ENCODE assay signal across 8 cellular contexts in genomic region chr9:41189217-41189616, GRCh38. TPM values are rescaled to one million over a fixed set of nuclear protein-coding genes. Genes with fewer than 3 reads are reported as not detected.
DNase-seq lines count a peak whose midpoint lies in the region; ATAC-seq, FAIRE-seq and TF ChIP-seq lines count a peak whose summit lies in the region.
"Not testable (repeated sequence)": the region's sequence is repeated elsewhere in the genome, so short reads cannot be mapped to it uniquely, and the experiment has no call there.

ZNG1F (minus strand) TSS chr9:41189317; CDS start chr9:41189258, 59 bp downstream.

- H2AFZ ChIP-seq in OCI-LY7 (ENCODE audit: low read length); keratinocyte (ENCODE audit: control insufficient read depth, low read length): not testable (repeated sequence)

- H3K9ac ChIP-seq in keratinocyte (ENCODE audit: control insufficient read depth, extremely low read depth, insufficient read depth, low read length): not testable (repeated sequence)

- not testable (repeated sequence) for TF ChIP-seq CTCF in Calu3 (IDR thresholded peaks at IDR 0.05; ENCODE audit: unreplicated experiment); OCI-LY7 (conservative IDR thresholded peaks at IDR 0.05; ENCODE audit: low read length); activated CD8-positive, alpha-beta T cell treated with anti-CD3 and anti-CD28 coated beads for 36 hours (IDR thresholded peaks at IDR 0.05); keratinocyte (optimal IDR thresholded peaks at IDR 0.05 in 1 of 3, IDR thresholded peaks at IDR 0.05 in 1 of 3, conservative IDR thresholded peaks at IDR 0.05 in 1 of 3; ENCODE audit: extremely low read depth in 1 of 3, insufficient read depth in 2 of 3, low read length in 3 of 3); testis (IDR thresholded peaks at IDR 0.05)

- TF ChIP-seq POLR2A in testis (IDR thresholded peaks at IDR 0.05): not testable (repeated sequence)

- not testable (repeated sequence) for ATAC-seq in activated CD8-positive, alpha-beta T cell treated with anti-CD3 and anti-CD28 coated beads for 36 hours

- FAIRE-seq in keratinocyte (lab: Jason Lieb, UNC): not testable (repeated sequence)

- H3K4me2 ChIP-seq in OCI-LY7 (ENCODE audit: low read length); keratinocyte (ENCODE audit: control insufficient read depth, extremely low read depth, insufficient read depth, low read depth, low read length): not testable (repeated sequence)

- not testable (repeated sequence) for H3K4me1 ChIP-seq in OCI-LY7 (ENCODE audit: insufficient read depth, low read length, poor library complexity, severe bottlenecking); keratinocyte (ENCODE audit: control insufficient read depth, extremely low read depth, insufficient read depth, low read length); testis

- H3K27me3 Mint-ChIP-seq in Calu3 (ENCODE audit: unreplicated experiment); activated CD8-positive, alpha-beta T cell treated with anti-CD3 and anti-CD28 coated beads for 36 hours; activated naive CD8-positive, alpha-beta T cell treated with anti-CD3 and anti-CD28 coated beads for 36 hours: not testable (repeated sequence)

- not testable (repeated sequence) for H3K79me2 ChIP-seq in OCI-LY7 (ENCODE audit: insufficient read depth, low read depth, low read length); keratinocyte (ENCODE audit: control insufficient read depth, insufficient read depth, low read length)

- not testable (repeated sequence) for H3K27ac Mint-ChIP-seq in Calu3 (ENCODE audit: unreplicated experiment); activated CD8-positive, alpha-beta T cell treated with anti-CD3 and anti-CD28 coated beads for 36 hours; activated naive CD8-positive, alpha-beta T cell treated with anti-CD3 and anti-CD28 coated beads for 36 hours

- DNase-seq in Calu3; OCI-LY7 (ENCODE audit: low spot score); activated CD8-positive, alpha-beta T cell treated with anti-CD3 and anti-CD28 coated beads for 36 hours; activated naive CD8-positive, alpha-beta T cell treated with anti-CD3 and anti-CD28 coated beads for 36 hours; cerebellum (ENCODE audit: low spot score); keratinocyte (ENCODE audit: low read depth, low spot score); occipital lobe (lab: John Stamatoyannopoulos, UW); testis: not testable (repeated sequence)

- not testable (repeated sequence) for H3K9me1 ChIP-seq in keratinocyte (ENCODE audit: control insufficient read depth, extremely low read depth, insufficient read depth, low read length)

- dilution Hi-C loops in keratinocyte (cut with MboI; ENCODE audit: extremely low pct_ligation_motif_present, low sequenced_read_pairs): not testable (repeated sequence)

- not testable (repeated sequence) for H3K4me3 ChIP-seq in OCI-LY7 (ENCODE audit: low read depth, low read length, poor library complexity, severe bottlenecking); keratinocyte (ENCODE audit: control insufficient read depth in 2 of 3, extremely low read depth in 1 of 3, insufficient read depth in 2 of 3, low read depth in 1 of 3, low read length in 3 of 3); testis

- intact Hi-C loops in Calu3 (cut with micrococcal nuclease; ENCODE audit: unreplicated experiment); OCI-LY7 (cut with micrococcal nuclease; ENCODE audit: unreplicated experiment); activated CD8-positive, alpha-beta T cell treated with anti-CD3 and anti-CD28 coated beads for 36 hours (cut with micrococcal nuclease); testis (cut with DNase I; ENCODE audit: low total_unique reads): not testable (repeated sequence)

- CTCF ChIA-PET in Calu3 (lab: Charles Lee); OCI-LY7 (lab: Charles Lee; ENCODE audit: unreplicated experiment); activated CD8-positive, alpha-beta T cell treated with anti-CD3 and anti-CD28 coated beads for 36 hours (lab: Charles Lee): not testable (repeated sequence)

- not testable (repeated sequence) for H3K27me3 ChIP-seq in keratinocyte (ENCODE audit: control insufficient read depth, extremely low read depth, insufficient read depth, low read length); testis

- H3K36me3 Mint-ChIP-seq in Calu3 (ENCODE audit: insufficient read depth, unreplicated experiment); activated CD8-positive, alpha-beta T cell treated with anti-CD3 and anti-CD28 coated beads for 36 hours (ENCODE audit: low read depth); activated naive CD8-positive, alpha-beta T cell treated with anti-CD3 and anti-CD28 coated beads for 36 hours: not testable (repeated sequence)

- H3K9me3 ChIP-seq in OCI-LY7 (ENCODE audit: low read length); keratinocyte (ENCODE audit: control insufficient read depth, low read depth, low read length); testis: not testable (repeated sequence)

- not testable (repeated sequence) for H3K9me3 Mint-ChIP-seq in Calu3 (ENCODE audit: low read depth, unreplicated experiment); activated CD8-positive, alpha-beta T cell treated with anti-CD3 and anti-CD28 coated beads for 36 hours; activated naive CD8-positive, alpha-beta T cell treated with anti-CD3 and anti-CD28 coated beads for 36 hours

- not testable (repeated sequence) for BruUV-seq in Calu3 (replicated peaks; lab: Mats Ljungman, UMichigan); OCI-LY7 (replicated peaks; lab: Mats Ljungman, UMichigan)

- H3K27ac ChIP-seq in OCI-LY7 (ENCODE audit: low read depth, low read length, poor library complexity, severe bottlenecking); keratinocyte (ENCODE audit: control insufficient read depth, insufficient read depth, low read length); testis: not testable (repeated sequence)

- not testable (repeated sequence) for H3K4me1 Mint-ChIP-seq in Calu3 (ENCODE audit: low read depth, unreplicated experiment); activated CD8-positive, alpha-beta T cell treated with anti-CD3 and anti-CD28 coated beads for 36 hours (ENCODE audit: low read depth); activated naive CD8-positive, alpha-beta T cell treated with anti-CD3 and anti-CD28 coated beads for 36 hours

- POLR2A ChIA-PET in OCI-LY7 (lab: Charles Lee); activated CD8-positive, alpha-beta T cell treated with anti-CD3 and anti-CD28 coated beads for 36 hours (lab: Charles Lee): not testable (repeated sequence)

- not testable (repeated sequence) for H3K9me2 ChIP-seq in OCI-LY7 (ENCODE audit: insufficient read depth, low read length)

- no CpG with 5 or more reads among the region's 31 CpGs for WGBS in testis, 2 donors

- H3K36me3 ChIP-seq in OCI-LY7 (ENCODE audit: insufficient read depth, low read length); keratinocyte (ENCODE audit: control insufficient read depth in 2 of 2, extremely low read depth in 1 of 2, insufficient read depth in 2 of 2, low read length in 2 of 2); testis (ENCODE audit: low read depth, missing control alignments): not testable (repeated sequence)

- not testable (repeated sequence) for H4K20me1 ChIP-seq in OCI-LY7 (ENCODE audit: insufficient read depth, low read length); keratinocyte (ENCODE audit: control insufficient read depth, extremely low read depth, insufficient read depth, low read length)

- H3K4me3 Mint-ChIP-seq in Calu3 (ENCODE audit: low read depth, unreplicated experiment); activated CD8-positive, alpha-beta T cell treated with anti-CD3 and anti-CD28 coated beads for 36 hours; activated naive CD8-positive, alpha-beta T cell treated with anti-CD3 and anti-CD28 coated beads for 36 hours: not testable (repeated sequence)

RNA-seq across cellular contexts. Expression of gene ZNG1F, which starts in this region (rescaled TPM):
- total RNA-seq in Calu3 (2022) (12.1 and 14.3 TPM in 2 replicates), OCI-LY7 (2022) (25.8 and 28.6 TPM in 2 replicates), cerebellum (26.9 TPM), occipital lobe (18.7 TPM), testis (10 to 100 TPM; 17.6 to 22.5 TPM)
- total RNA-seq in OCI-LY7 (2014; rRNA removed; shearing (Covaris generic)): 10.5 and 21.3 TPM in 2 replicates
- 10 to 100 TPM; 19.5 to 19.9 TPM for total RNA-seq in activated CD8-positive, alpha-beta T cell treated with anti-CD3 and anti-CD28 coated beads for 36 hours
- 10 to 100 TPM; 13.2 to 16.0 TPM for total RNA-seq in activated naive CD8-positive, alpha-beta T cell treated with anti-CD3 and anti-CD28 coated beads for 36 hours
- polyA plus RNA-seq in keratinocyte (10.1 to 18.4 TPM (median 14.7 TPM) in 3 replicates), testis (ENCODE audit: insufficient read depth, low read depth, low replicate concordance) (15.5 TPM)
- polyA plus RNA-seq in keratinocyte (2011; ENCODE audit: low read depth): 26.8 TPM
- 5.7 and 8.5 TPM in 2 replicates for polyA plus RNA-seq in keratinocyte (2011; cell fraction: cytosol; rRNA removed)
- 37.9 and 60.5 TPM in 2 replicates for polyA plus RNA-seq in keratinocyte (2011; cell fraction: nucleus; rRNA removed)
- polyA plus RNA-seq in keratinocyte (2012; ENCODE audit: low replicate concordance): 8.1 and 19.4 TPM in 2 replicates
- 15.8 to 19.4 TPM (median 16.0 TPM) in 3 replicates for polyA minus RNA-seq in keratinocyte
- polyA minus RNA-seq in keratinocyte (2011; cell fraction: cytosol; rRNA and poly(A)+ RNA removed): not detected
- polyA minus RNA-seq in keratinocyte (2011; cell fraction: nucleus; rRNA and poly(A)+ RNA removed): 19.8 and 31.6 TPM in 2 replicates
